ENCODE assay signal across 8 cellular contexts in genomic region chr1:26472330-26472900, GRCh38. TPM values are rescaled to one million over a fixed set of nuclear protein-coding genes. Genes with fewer than 3 reads are reported as not detected.
DNase-seq lines count a peak whose midpoint lies in the region; ATAC-seq lines count a peak whose summit lies in the region.

Gene HMGN2, plus strand, starts transcription at chr1:26472440. Its CDS starts 173 bp downstream, at chr1:26472613.

- ATAC-seq in GM19372 (IDR thresholded peaks at IDR 0.05; ENCODE audit: low read depth, unreplicated experiment), result peak; percentile 42
- peak; percentile 35 for ATAC-seq in HG03520 (IDR thresholded peaks at IDR 0.05; ENCODE audit: unreplicated experiment)
- ATAC-seq in effector memory CD8-positive, alpha-beta T cell (replicated peaks), result peak; percentile 64
- ATAC-seq in memory B cell (ENCODE audit: low read depth), result peak; percentile 68

- peak; percentile 96 to 97 for DNase-seq in NOMO-1 (lab: John Stamatoyannopoulos, UW; ENCODE audit: unreplicated experiment in 2 of 2)
- DNase-seq in effector memory CD8-positive, alpha-beta T cell, result peak; percentile 74 to 78 (median 77)
- peak; percentile 79 to 82 for DNase-seq in memory B cell (ENCODE audit: low spot score in 2 of 2)
- peak; percentile 84 to 96 (median 86) for DNase-seq in stimulated activated CD4-positive, alpha-beta T cell treated with anti-CD3 and anti-CD28 coated beads, TNF-alpha, amount 100 ng/mL, for 48 hours (ENCODE audit: low read depth in 3 of 3)

- H3K4me1 Mint-ChIP-seq in effector memory CD8-positive, alpha-beta T cell (ENCODE audit: low read depth in 2 of 2), result peaks cover 19 to 43% of the 10 kb centered on the region in 2 donors
- H3K4me1 Mint-ChIP-seq in memory B cell, result peaks cover 17% of the 10 kb centered on the region

- H3K4me3 ChIP-seq in BLaER1 treated with 17β-estradiol and CSF1 and Interleukin-3, amounts not matched to agents 10 nM and 100 nM, result peak within 1 kb of the TSS; percentile 89 to 97 (median 93)

- no peaks in the 10 kb centered on the region for H3K27me3 ChIP-seq in BLaER1 treated with 17β-estradiol and CSF1 and Interleukin-3, amounts not matched to agents 10 nM and 100 nM

- H3K27ac ChIP-seq in BLaER1 treated with 17β-estradiol and CSF1 and Interleukin-3, amounts not matched to agents 10 nM and 100 nM, result peak within 1 kb of the TSS; percentile 99 to 100 (median 100)

- no peaks in the 10 kb centered on the region for H3K9me3 ChIP-seq in BLaER1 treated with 17β-estradiol and CSF1 and Interleukin-3, amounts not matched to agents 10 nM and 100 nM (replicated peaks in 1 of 11)

- POLR2A ChIA-PET in activated CD8-positive, alpha-beta memory T cell treated with anti-CD3 and anti-CD28 coated beads for 36 hours (lab: Charles Lee), result interaction anchor here (0.7 to 2.2 kb wide), 3 partner anchors 28 to 43 kb away, joined by 3 to 16 read pairs (median 4); partner anchors contain the start of gene DHDDS

- CTCF ChIA-PET in activated CD8-positive, alpha-beta memory T cell treated with anti-CD3 and anti-CD28 coated beads for 36 hours (lab: Charles Lee), result interaction anchor here (0.7 to 2.8 kb wide), 3 partner anchors 28 to 220 kb away, joined by 3 to 11 read pairs (median 5); no protein-coding TSS in a partner anchor

- H3K27ac Mint-ChIP-seq in effector memory CD8-positive, alpha-beta T cell, result peak within 1 kb of the TSS; percentile 93 to 94
- peak within 1 kb of the TSS; percentile 95 for H3K27ac Mint-ChIP-seq in memory B cell

- no peaks in the 10 kb centered on the region for H3K27me3 Mint-ChIP-seq in effector memory CD8-positive, alpha-beta T cell
- no peaks in the 10 kb centered on the region for H3K27me3 Mint-ChIP-seq in memory B cell

- peak within 1 kb of the TSS; percentile 99 to 100 (median 100) for H3K9ac ChIP-seq in BLaER1 treated with 17β-estradiol and CSF1 and Interleukin-3, amounts not matched to agents 10 nM and 100 nM

- peaks cover 42 to 64% (median 49%) of the 10 kb centered on the region in 10 experiments for H3K4me1 ChIP-seq in BLaER1 treated with 17β-estradiol and CSF1 and Interleukin-3, amounts not matched to agents 10 nM and 100 nM

- H3K9me3 Mint-ChIP-seq in effector memory CD8-positive, alpha-beta T cell, result no peaks in the 10 kb centered on the region
- no peaks in the 10 kb centered on the region for H3K9me3 Mint-ChIP-seq in memory B cell

- H3K36me3 Mint-ChIP-seq in effector memory CD8-positive, alpha-beta T cell (ENCODE audit: insufficient read depth), result peaks cover 61% of the 10 kb centered on the region
- H3K36me3 Mint-ChIP-seq in memory B cell, result peaks cover 11% of the 10 kb centered on the region

- H3K4me2 ChIP-seq in BLaER1 treated with 17β-estradiol and CSF1 and Interleukin-3, amounts not matched to agents 10 nM and 100 nM, result peak within 1 kb of the TSS; percentile 94 to 100 (median 98)

- H3K4me3 Mint-ChIP-seq in effector memory CD8-positive, alpha-beta T cell, result peak within 1 kb of the TSS; percentile 89
- peak within 1 kb of the TSS; percentile 92 for H3K4me3 Mint-ChIP-seq in memory B cell

- peaks cover 32 to 77% (median 59%) of the 10 kb centered on the region in 11 experiments; a peak in 21 of 22 replicates for H4K20me1 ChIP-seq in BLaER1 treated with 17β-estradiol and CSF1 and Interleukin-3, amounts not matched to agents 10 nM and 100 nM

- H3K36me3 ChIP-seq in BLaER1 treated with 17β-estradiol and CSF1 and Interleukin-3, amounts not matched to agents 10 nM and 100 nM, result peaks cover 56 to 67% (median 62%) of the 10 kb centered on the region in 11 experiments

RNA-seq across cellular contexts. Expression of gene HMGN2, which starts in this region (rescaled TPM):
- 100 to 1,000 TPM; 819 to 830 TPM for total RNA-seq in activated CD8-positive, alpha-beta memory T cell treated with anti-CD3 and anti-CD28 coated beads for 36 hours

Comparison
In these comparisons a context has a peak if more than half of its experiments do, and no peak if none do; other contexts are left out.
1. Peak in every context shown above with its lines: DNase-seq, ATAC-seq, H3K4me3 ChIP-seq and H3K27ac ChIP-seq.